In the genomic region with DNA sequence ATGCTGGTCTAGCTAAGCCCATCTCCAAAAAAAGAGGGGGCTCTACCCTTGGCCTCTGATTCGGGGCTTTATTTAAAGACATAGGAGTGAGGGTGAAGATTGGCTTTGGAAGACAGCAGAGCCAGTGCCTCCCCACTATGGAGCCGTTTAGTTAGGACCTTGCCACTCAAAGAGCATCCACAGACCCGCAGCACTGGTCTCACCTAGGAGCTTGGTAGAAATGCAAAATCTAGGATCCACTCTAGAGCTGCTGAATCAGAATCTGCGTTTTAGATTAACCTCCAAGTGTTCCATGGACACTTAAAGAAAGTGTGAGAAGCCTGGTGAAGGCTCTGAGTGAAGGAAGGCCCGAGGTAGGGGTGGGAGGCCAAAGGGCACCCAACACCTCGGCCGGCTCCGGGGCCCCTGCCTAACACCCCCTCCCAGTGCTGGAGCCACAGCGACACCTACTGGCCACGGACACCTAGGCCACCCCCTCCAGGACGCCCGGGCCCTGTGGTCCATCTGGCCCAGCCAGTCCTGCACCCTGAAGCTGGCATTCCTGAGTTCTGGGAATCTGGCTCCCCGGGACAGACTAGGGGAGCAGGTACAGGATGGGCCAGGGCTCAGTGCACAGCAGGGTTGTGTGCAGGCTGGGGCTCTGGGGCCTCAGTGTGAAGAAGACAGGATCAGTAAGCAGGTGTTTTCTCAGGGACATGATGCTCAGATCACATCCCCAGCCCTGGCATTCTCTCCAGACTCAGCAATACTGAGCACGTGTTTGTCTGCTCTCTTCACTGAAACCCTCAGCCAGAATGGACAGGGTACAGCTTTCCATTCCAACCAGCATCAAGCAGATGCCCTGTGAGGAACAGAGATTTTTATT, we compare ENCODE assay signal across 8 cellular contexts.
DNase-seq lines count a peak whose midpoint lies in the region; ATAC-seq, FAIRE-seq and TF ChIP-seq lines count a peak whose summit lies in the region.

No MANE protein-coding gene starts in this region.

- H3K4me3 ChIP-seq in A549: no peak overlapping the region
- H3K4me3 ChIP-seq in adipocyte (ENCODE audit: low read length): no peak overlapping the region
- no peak overlapping the region for H3K4me3 ChIP-seq in right cardiac atrium (ENCODE audit: low read length)
- no peak overlapping the region for H3K4me3 ChIP-seq in sigmoid colon

- WGBS in A549 (ENCODE audit: missing lambda C conversion rate): 35% methylated on average over 6 of the region's 14 CpGs
- WGBS in right cardiac atrium: 18% methylated on average over 14 of the region's 14 CpGs
- WGBS in sigmoid colon, 2 donors: 13 to 28% methylated on average over 14 of the region's 14 CpGs

- no peak for TF ChIP-seq POLR2A in A549 (IDR thresholded peaks at IDR 0.05; ENCODE audit: low read length)
- no peak for TF ChIP-seq POLR2A in sigmoid colon (IDR thresholded peaks at IDR 0.05)

- H3K9ac ChIP-seq in adipocyte (ENCODE audit: low read length): no peak overlapping the region

- no peak for FAIRE-seq in A549 (lab: Jason Lieb, UNC)

- H3K27me3 ChIP-seq in adipocyte (replicated peaks; ENCODE audit: control insufficient read depth, insufficient read depth, low read length): peaks cover 40% of the 10 kb centered on the region
- H3K27me3 ChIP-seq in right cardiac atrium (ENCODE audit: control insufficient read depth, insufficient read depth): no peaks in the 10 kb centered on the region
- peaks cover 0 to 26% (median 0%) of the 10 kb centered on the region in 3 donors for H3K27me3 ChIP-seq in sigmoid colon

- in situ Hi-C loops in GM13976 (cut with MboI; ENCODE audit: low sequenced_read_pairs, unreplicated experiment): loop anchor here (10.0 kb wide), 1 partner anchor 220 kb away; no protein-coding TSS in a partner anchor

- CTCF ChIA-PET in A549 (lab: Yijun Ruan, JAX): interaction anchor here (0.6 to 4.3 kb wide), 77 partner anchors 9 to 559 kb away, joined by 3 to 51 read pairs (median 4); a partner anchor contains a TSS

- H3K4me1 ChIP-seq in A549 (no peaks in the 10 kb centered on the region), adipocyte (ENCODE audit: control insufficient read depth, insufficient read depth, low read length) (peaks cover 12% of the 10 kb centered on the region), right cardiac atrium (ENCODE audit: control insufficient read depth, insufficient read depth, low read length) (no peaks in the 10 kb centered on the region), sigmoid colon (no peaks in the 10 kb centered on the region)

- peak; percentile 47 to 90 for DNase-seq in A549 (ENCODE audit: low read depth in 1 of 2, low spot score in 1 of 2)
- peak; percentile 94 for DNase-seq in GM13976 (ENCODE audit: low spot score)
- DNase-seq in M059J (ENCODE audit: low read depth): peak; percentile 48
- DNase-seq in T-helper 1 cell: peak; percentile 47 to 71 (median 61)
- DNase-seq in adipocyte (ENCODE audit: low read depth): peak; percentile 88
- peak; percentile 80 to 93 (median 91) for DNase-seq in right cardiac atrium
- peak; percentile 82 for DNase-seq in sigmoid colon

- H3K27ac ChIP-seq in A549: no peak overlapping the region
- H3K27ac ChIP-seq in right cardiac atrium (ENCODE audit: low read length): no peak overlapping the region
- no peak overlapping the region for H3K27ac ChIP-seq in sigmoid colon

- TF ChIP-seq RAD21 in A549 (conservative IDR thresholded peaks at IDR 0.05 in 1 of 2, IDR thresholded peaks at IDR 0.05 in 1 of 2): peak; percentile 91 to 93

- TF ChIP-seq CTCF in A549 (IDR thresholded peaks at IDR 0.05) (peak; percentile 77), GM13976 (IDR thresholded peaks at IDR 0.05; ENCODE audit: borderline replicate concordance, control extremely low read depth, extremely low read depth, insufficient read depth, missing control alignments) (peak; percentile 98), sigmoid colon (IDR thresholded peaks at IDR 0.05) (peak; percentile 83 to 95 (median 92))

- H3K4me2 ChIP-seq in A549: peak overlapping the region; percentile 25; the same call in 2 of the 3 replicates

- POLR2A ChIA-PET in A549 (lab: Yijun Ruan, JAX): interaction anchor here (0.6 to 1.3 kb wide), 2 partner anchors 376 to 565 kb away, joined by 3 read pairs; no protein-coding TSS in a partner anchor

- TF ChIP-seq EP300 in A549 (IDR thresholded peaks at IDR 0.05): no peak
- TF ChIP-seq EP300 in sigmoid colon (IDR thresholded peaks at IDR 0.05): no peak

- no peaks in the 10 kb centered on the region for H3K9me3 ChIP-seq in A549
- H3K9me3 ChIP-seq in adipocyte (ENCODE audit: control insufficient read depth, low read length): no peaks in the 10 kb centered on the region
- H3K9me3 ChIP-seq in right cardiac atrium (ENCODE audit: control insufficient read depth, low read length): no peaks in the 10 kb centered on the region
- H3K9me3 ChIP-seq in sigmoid colon: no peaks in the 10 kb centered on the region

- no peaks in the 10 kb centered on the region for H3K36me3 ChIP-seq in adipocyte (ENCODE audit: control insufficient read depth, insufficient read depth, low read length, severe bottlenecking)
- H3K36me3 ChIP-seq in sigmoid colon: no peaks in the 10 kb centered on the region

- ATAC-seq in A549 (peak; percentile 97 to 99), right cardiac atrium (peak; percentile 92 to 94), GM18909 (IDR thresholded peaks at IDR 0.05; ENCODE audit: poor library complexity, unreplicated experiment) (no peak)

- intact Hi-C loops in right cardiac atrium (cut with DNase I): loop anchor here (2.0 to 10.0 kb wide), 4 partner anchors 216 to 380 kb away; a partner anchor contains a TSS
- intact Hi-C loops in sigmoid colon (cut with DNase I): loop anchor here (2.0 to 10.0 kb wide), 4 partner anchors 216 to 590 kb away; no protein-coding TSS in a partner anchor

TF ChIP-seq in A549, 52 proteins besides CTCF, POLR2A, EP300 and RAD21:
- TF ChIP-seq FOXS1 (CRISPR knock-in tag; IDR thresholded peaks at IDR 0.05): no peak
- peak; percentile 87 for TF ChIP-seq SMC3 (IDR thresholded peaks at IDR 0.05)
TF ChIP-seq in A549: peak in this region for 1.
